ENCODE assay signal across 17 cellular contexts in the genomic region with DNA sequence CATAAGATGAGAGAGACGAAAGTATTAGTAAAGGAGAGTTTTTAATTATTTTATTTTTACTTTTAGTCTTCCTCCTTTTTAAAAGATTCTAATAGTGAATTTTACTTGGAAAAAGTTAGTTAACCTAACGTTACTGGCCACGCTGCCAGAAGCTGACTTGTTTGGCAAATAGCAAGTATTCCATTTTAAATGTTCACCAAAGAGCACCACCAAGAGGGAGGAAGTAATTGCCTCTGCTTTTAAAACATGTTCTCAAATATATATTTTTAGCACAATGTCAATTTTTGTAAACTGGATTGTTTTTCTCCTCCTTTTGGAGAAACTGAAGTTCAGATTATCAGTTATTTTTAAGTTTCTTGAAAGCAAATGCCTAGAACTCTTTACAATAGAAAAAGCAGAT.
DNase-seq lines count a peak whose midpoint lies in the region; FAIRE-seq and TF ChIP-seq lines count a peak whose summit lies in the region.
"Had no signal": no experiment of that assay in that cellular context is flagged by ENCODE, and none has a peak within 500 bp of the region (broad histone marks: within the 10 kb centered on the region; RNA-seq: fewer than 3 reads in every experiment).

No MANE protein-coding gene starts in this region.

- no peak overlapping the region for H3K4ac ChIP-seq in neuronal stem cell (ENCODE audit: low read length)

- H3K36me3 ChIP-seq in neuronal stem cell (replicated peaks in 1 of 2; ENCODE audit: control insufficient read depth in 2 of 2, insufficient read depth in 2 of 2, low read length in 2 of 2), result no peaks in the 10 kb centered on the region
- H3K36me3 ChIP-seq: BE2C had no signal

- TF ChIP-seq POLR2A in GM12892 (IDR thresholded peaks at IDR 0.05; ENCODE audit: low read depth, low read length), result no peak

- H2BK120ac ChIP-seq in neuronal stem cell (ENCODE audit: low read depth, low read length), result no peak overlapping the region

- no peak overlapping the region for H4K8ac ChIP-seq in neuronal stem cell (ENCODE audit: low read depth, low read length)

- H3K9me3 ChIP-seq in neuronal stem cell (replicated peaks in 1 of 2; ENCODE audit: control insufficient read depth in 2 of 2, insufficient read depth in 1 of 2, low read depth in 1 of 2, low read length in 2 of 2), result no peaks in the 10 kb centered on the region
- H3K9me3 ChIP-seq: BE2C had no signal

- no peak overlapping the region for H2BK15ac ChIP-seq in neuronal stem cell (ENCODE audit: low read length)

- no peak overlapping the region for H3K4me2 ChIP-seq in neuronal stem cell (ENCODE audit: insufficient read depth, low read length, poor library complexity, severe bottlenecking)

- H2AFZ ChIP-seq in neuronal stem cell (ENCODE audit: low read length), result no peak overlapping the region
- H2AFZ ChIP-seq: GM23248 had no signal

- H3K4me1 ChIP-seq in neuronal stem cell (ENCODE audit: control insufficient read depth in 2 of 2, insufficient read depth in 1 of 2, low read depth in 1 of 2, low read length in 2 of 2), result no peaks in the 10 kb centered on the region
- H3K4me1 ChIP-seq: BE2C had no signal

- FAIRE-seq in GM12892 (lab: Jason Lieb, UNC), result peak; percentile 38
- FAIRE-seq in endometrium (lab: Jason Lieb, UNC), result peak; percentile 37
- FAIRE-seq: A204.1, GM12878, GM19239, H54 had no signal

- no peak overlapping the region for H3K27ac ChIP-seq in neuronal stem cell (replicated peaks; ENCODE audit: low read length)
- H3K27ac ChIP-seq: C4-2B, GM23248, HL-60 had no signal

- WGBS in neuronal stem cell (ENCODE audit: extremely low coverage in 2 of 2, insufficient read length in 2 of 2, insufficient replicate concordance in 1 of 2), 2 donors, result 100% methylated on average over 1 of the region's 3 CpGs; no CpG with 5 or more reads in 1 of the 2 donors

- no peaks in the 10 kb centered on the region for H3K27me3 ChIP-seq in neuronal stem cell (ENCODE audit: control insufficient read depth in 3 of 3, insufficient read depth in 3 of 3, low read depth in 1 of 3, low read length in 3 of 3)
- H3K27me3 ChIP-seq: BE2C had no signal

- H3K18ac ChIP-seq in neuronal stem cell (ENCODE audit: low read length), result no peak overlapping the region

- no peaks in the 10 kb centered on the region for H3K79me1 ChIP-seq in neuronal stem cell (ENCODE audit: low read depth, low read length)

- H3K9ac ChIP-seq in neuronal stem cell (ENCODE audit: low read depth, low read length, poor library complexity), result no peak overlapping the region
- H3K9ac ChIP-seq: GM23248 had no signal

- H2AK5ac ChIP-seq in neuronal stem cell (ENCODE audit: low read depth, low read length), result no peak overlapping the region

- no peak overlapping the region for H3K14ac ChIP-seq in neuronal stem cell (ENCODE audit: low read length)

- H2BK5ac ChIP-seq in neuronal stem cell (ENCODE audit: low read length), result no peak overlapping the region

- H3K4me3 ChIP-seq in neuronal stem cell (ENCODE audit: low read length in 2 of 2), result no peak overlapping the region
- H3K4me3 ChIP-seq: GM12878, GM23248 had no signal

- no peak overlapping the region for H3K23ac ChIP-seq in neuronal stem cell (ENCODE audit: low read depth, low read length, poor library complexity)

- H4K91ac ChIP-seq in neuronal stem cell (ENCODE audit: low read depth, low read length, poor library complexity), result no peak overlapping the region

- no peak overlapping the region for H2BK12ac ChIP-seq in neuronal stem cell (ENCODE audit: low read length)

- DNase-seq in GM12892 (ENCODE audit: insufficient read length) (no peak), left kidney (ENCODE audit: low read depth, low spot score) (peak; percentile 1), superior temporal gyrus (ENCODE audit: extremely low spot score) (peak; percentile 46), NCI-H2227 (lab: John Stamatoyannopoulos, UW; ENCODE audit: unreplicated experiment) (no peak), neuronal stem cell (ENCODE audit: low spot score) (no peak), dermis blood vessel endothelial cell (no peak)
- DNase-seq: BE2C; CD4-positive, alpha-beta memory T cell; DMS79; GM23248 had no signal

Comparison
In these comparisons a context has a peak if more than half of its experiments do, and no peak if none do; other contexts are left out.
1. DNase-seq: peak in left kidney (single experiment) and superior temporal gyrus (single experiment); none in GM12892 (single experiment), NCI-H2227 (single experiment), neuronal stem cell (single experiment) and dermis blood vessel endothelial cell (single experiment).